ENCODE assay signal across 12 cellular contexts in genomic region chr2:73870084-73870483, GRCh38. TPM values are rescaled to one million over a fixed set of nuclear protein-coding genes. Genes with fewer than 3 reads are reported as not detected.
DNase-seq lines count a peak whose midpoint lies in the region; ATAC-seq and TF ChIP-seq lines count a peak whose summit lies in the region.
"Had no signal": no experiment of that assay in that cellular context is flagged by ENCODE, and none has a peak within 500 bp of the region (broad histone marks: within the 10 kb centered on the region; RNA-seq: fewer than 3 reads in every experiment).

No MANE protein-coding gene starts in this region.

- H3K4me1 ChIP-seq in testis = no peaks in the 10 kb centered on the region
- no peaks in the 10 kb centered on the region for H3K4me1 ChIP-seq in CD8-positive, alpha-beta memory T cell (ENCODE audit: insufficient read depth, low read length)
- H3K4me1 ChIP-seq: foreskin keratinocyte had no signal

- H3K36me3 Mint-ChIP-seq in HFFc6 (ENCODE audit: low read depth) = peaks cover 24% of the 10 kb centered on the region
- peaks cover 0 to 34% (median 0%) of the 10 kb centered on the region in 3 donors for H3K36me3 Mint-ChIP-seq in CD8-positive, alpha-beta memory T cell
- H3K36me3 Mint-ChIP-seq in activated T-cell treated with anti-CD3 and anti-CD28 coated beads, Interleukin-2, amount 50 U/mL, for 72 hours (ENCODE audit: insufficient read depth in 2 of 2) = peaks cover 6 to 10% of the 10 kb centered on the region in 2 donors

- TF ChIP-seq POLR2A in testis (IDR thresholded peaks at IDR 0.05) = no peak

- no peaks in the 10 kb centered on the region for H3K27me3 ChIP-seq in testis
- no peaks in the 10 kb centered on the region for H3K27me3 ChIP-seq in CD8-positive, alpha-beta memory T cell (ENCODE audit: insufficient read depth, low read length, poor library complexity, severe bottlenecking)
- H3K27me3 ChIP-seq: foreskin keratinocyte had no signal

- POLR2A ChIA-PET in CD8-positive, alpha-beta memory T cell (lab: Charles Lee) = no interaction called here

- no peaks in the 10 kb centered on the region for H3K9me3 Mint-ChIP-seq in HFFc6
- H3K9me3 Mint-ChIP-seq in CD8-positive, alpha-beta memory T cell = no peaks in the 10 kb centered on the region
- H3K9me3 Mint-ChIP-seq in activated T-cell treated with anti-CD3 and anti-CD28 coated beads, Interleukin-2, amount 50 U/mL, for 72 hours = no peaks in the 10 kb centered on the region
- H3K9me3 Mint-ChIP-seq: naive thymus-derived CD4-positive, alpha-beta T cell had no signal

- H3K4me3 Mint-ChIP-seq in HFFc6 = peak overlapping the region; percentile 28; the same call in 1 of the 2 replicates
- H3K4me3 Mint-ChIP-seq in CD8-positive, alpha-beta memory T cell = peak overlapping the region in 1 of 7 donors; percentile 23
- no peak overlapping the region for H3K4me3 Mint-ChIP-seq in activated T-cell treated with anti-CD3 and anti-CD28 coated beads, Interleukin-2, amount 50 U/mL, for 72 hours
- H3K4me3 Mint-ChIP-seq: naive thymus-derived CD4-positive, alpha-beta T cell had no signal

- H3K27ac ChIP-seq in testis = no peak overlapping the region
- H3K27ac ChIP-seq in CD8-positive, alpha-beta memory T cell (ENCODE audit: low read depth, low read length) = no peak overlapping the region
- H3K27ac ChIP-seq: foreskin keratinocyte had no signal

- CTCF ChIA-PET in CD8-positive, alpha-beta memory T cell (lab: Charles Lee) = no interaction called here

- peaks cover 2% of the 10 kb centered on the region; the same call in 1 of the 2 replicates for H3K27me3 Mint-ChIP-seq in HFFc6 (ENCODE audit: insufficient read depth)
- H3K27me3 Mint-ChIP-seq in CD8-positive, alpha-beta memory T cell = no peaks in the 10 kb centered on the region
- H3K27me3 Mint-ChIP-seq in activated T-cell treated with anti-CD3 and anti-CD28 coated beads, Interleukin-2, amount 50 U/mL, for 72 hours (ENCODE audit: low read depth) = no peaks in the 10 kb centered on the region
- H3K27me3 Mint-ChIP-seq: naive thymus-derived CD4-positive, alpha-beta T cell had no signal

- peak overlapping the region; percentile 3; the same call in 1 of the 2 replicates for H3K27ac Mint-ChIP-seq in HFFc6
- peak overlapping the region in 1 of 8 donors; percentile 55 for H3K27ac Mint-ChIP-seq in CD8-positive, alpha-beta memory T cell
- H3K27ac Mint-ChIP-seq in activated T-cell treated with anti-CD3 and anti-CD28 coated beads, Interleukin-2, amount 50 U/mL, for 72 hours = no peak overlapping the region

- 49 to 53% methylated on average over 4 of the region's 4 CpGs for WGBS in testis, 2 donors

- H3K4me3 ChIP-seq in testis = no peak overlapping the region
- no peak overlapping the region for H3K4me3 ChIP-seq in CD8-positive, alpha-beta memory T cell (ENCODE audit: low read length)

- DNase-seq in HFFc6 = peak; percentile 34
- peak; percentile 30 for DNase-seq in cerebellum (ENCODE audit: low spot score)
- peak; percentile 17 for DNase-seq in inferior parietal cortex (ENCODE audit: extremely low spot score)
- DNase-seq in testis = peak; percentile 32
- DNase-seq in CD8-positive, alpha-beta memory T cell = no peak
- no peak for DNase-seq in activated T-cell treated with anti-CD3 and anti-CD28 coated beads, Interleukin-2, amount 50 U/mL, for 72 hours
- no peak for DNase-seq in NOMO-1 (lab: John Stamatoyannopoulos, UW; ENCODE audit: unreplicated experiment in 2 of 2)
- DNase-seq: activated CD4-positive, CD25-positive, alpha-beta regulatory T cell; activated gamma-delta T cell; foreskin keratinocyte; naive thymus-derived CD4-positive, alpha-beta T cell had no signal

- H3K4me1 Mint-ChIP-seq in HFFc6 (ENCODE audit: low read depth) = peaks cover 11% of the 10 kb centered on the region
- no peaks in the 10 kb centered on the region for H3K4me1 Mint-ChIP-seq in CD8-positive, alpha-beta memory T cell
- H3K4me1 Mint-ChIP-seq in activated T-cell treated with anti-CD3 and anti-CD28 coated beads, Interleukin-2, amount 50 U/mL, for 72 hours (ENCODE audit: low read depth) = no peaks in the 10 kb centered on the region
- H3K4me1 Mint-ChIP-seq: naive thymus-derived CD4-positive, alpha-beta T cell had no signal

- TF ChIP-seq CTCF in HFFc6 (IDR thresholded peaks at IDR 0.05) (no peak), testis (IDR thresholded peaks at IDR 0.05) (no peak)

- H3K36me3 ChIP-seq in testis (ENCODE audit: low read depth, missing control alignments) = no peaks in the 10 kb centered on the region
- H3K36me3 ChIP-seq in CD8-positive, alpha-beta memory T cell (ENCODE audit: insufficient read depth, low read length) = no peaks in the 10 kb centered on the region

- intact Hi-C loops in testis (cut with DNase I; ENCODE audit: low total_unique reads) = no loop called here

- no peak for ATAC-seq in GM18907 (IDR thresholded peaks at IDR 0.05; ENCODE audit: unreplicated experiment)
- ATAC-seq in activated T-cell treated with anti-CD3 and anti-CD28 coated beads, Interleukin-2, amount 50 U/mL, for 72 hours (replicated peaks in 1 of 2) = no peak
- ATAC-seq: foreskin keratinocyte; naive thymus-derived CD4-positive, alpha-beta T cell had no signal

- H3K9me3 ChIP-seq in testis = no peaks in the 10 kb centered on the region
- no peaks in the 10 kb centered on the region for H3K9me3 ChIP-seq in CD8-positive, alpha-beta memory T cell (ENCODE audit: low read length)

RNA-seq across cellular contexts. Expression of gene ACTG2, which starts 22.7 kb away (rescaled TPM):
- total RNA-seq in HFFc6 (2021; fragmentation: NEBNext Ultra II Directional; extraction: Animal tissue kit (Norgen Biotek cat#: 25700)) = 1 to 10 TPM in 4 of 6 experiments, under 1 TPM in 2; 0.17 to 2.3 (median 2.1) TPM
- total RNA-seq in cerebellum = 1.1 TPM
- total RNA-seq in testis = 1 to 10 TPM; 1.3 to 2.7 TPM
- polyA plus RNA-seq in testis (ENCODE audit: insufficient read depth, low read depth, low replicate concordance) = 93.4 TPM
- total RNA-seq in CD8-positive, alpha-beta memory T cell = not detected
- polyA plus RNA-seq in CD8-positive, alpha-beta memory T cell = not detected
- under 1 TPM in 1 of 2 donors, not detected in 1; 0.22 TPM for total RNA-seq in activated T-cell treated with anti-CD3 and anti-CD28 coated beads, Interleukin-2, amount 50 U/mL, for 72 hours
- total RNA-seq: naive thymus-derived CD4-positive, alpha-beta T cell had no signal
- polyA plus RNA-seq: naive thymus-derived CD4-positive, alpha-beta T cell had no signal

RNA-seq across cellular contexts. Expression of gene STAMBP, which starts 41.3 kb away (rescaled TPM):
- total RNA-seq in HFFc6 (2021; fragmentation: NEBNext Ultra II Directional; extraction: Animal tissue kit (Norgen Biotek cat#: 25700)) = 10 to 100 TPM; 31.6 to 37.2 (median 34.5) TPM
- total RNA-seq in cerebellum (16.0 TPM), testis (10 to 100 TPM; 47.4 to 51.2 TPM)
- polyA plus RNA-seq in testis (ENCODE audit: insufficient read depth, low read depth, low replicate concordance) = 49.0 TPM
- 10 to 100 TPM; 71.7 to 71.9 TPM for total RNA-seq in CD8-positive, alpha-beta memory T cell
- polyA plus RNA-seq in CD8-positive, alpha-beta memory T cell = 47.8 TPM
- 100 to 1,000 TPM; 101 to 107 TPM for total RNA-seq in activated T-cell treated with anti-CD3 and anti-CD28 coated beads, Interleukin-2, amount 50 U/mL, for 72 hours

RNA-seq across cellular contexts. Expression of gene DGUOK, which starts 56.6 kb away (rescaled TPM):
- total RNA-seq in HFFc6 (2021; fragmentation: NEBNext Ultra II Directional; extraction: Animal tissue kit (Norgen Biotek cat#: 25700)) = 10 to 100 TPM; 63.2 to 73.3 (median 69.3) TPM
- 39.7 TPM for total RNA-seq in cerebellum
- 10 to 100 TPM; 91.0 to 93.9 TPM for total RNA-seq in testis
- polyA plus RNA-seq in testis (ENCODE audit: insufficient read depth, low read depth, low replicate concordance) = 87.7 TPM
- 10 to 100 TPM; 96.6 to 98.8 TPM for total RNA-seq in CD8-positive, alpha-beta memory T cell
- polyA plus RNA-seq in CD8-positive, alpha-beta memory T cell = 188 TPM
- total RNA-seq in activated T-cell treated with anti-CD3 and anti-CD28 coated beads, Interleukin-2, amount 50 U/mL, for 72 hours = 100 to 1,000 TPM; 110 to 119 TPM

Comparison
In these comparisons a context has a peak if more than half of its experiments do, and no peak if none do; other contexts are left out.
1. DNase-seq: peak in HFFc6 (single experiment), cerebellum (single experiment), inferior parietal cortex (single experiment) and testis (single experiment); none in CD8-positive, alpha-beta memory T cell (0 of 5), activated T-cell treated with anti-CD3 and anti-CD28 coated beads, Interleukin-2, amount 50 U/mL, for 72 hours (0 of 2) and NOMO-1 (0 of 2).